10 cellular contexts compared by ENCODE assay signal in genomic region chr2:47488870-47489584, GRCh38.
DNase-seq lines count a peak whose midpoint lies in the region; ATAC-seq, FAIRE-seq and TF ChIP-seq lines count a peak whose summit lies in the region.
"Had no signal": no experiment of that assay in that cellular context is flagged by ENCODE, and none has a peak within 500 bp of the region (broad histone marks: within the 10 kb centered on the region; RNA-seq: fewer than 3 reads in every experiment).

No MANE protein-coding gene starts in this region.

- ATAC-seq in CD8-positive, alpha-beta T cell = no peak
- ATAC-seq in stimulated activated effector memory CD8-positive, alpha-beta T cell treated with anti-CD3 and anti-CD28 coated beads, Interleukin-12 subunit alpha, Interleukin-12 subunit beta, amount 100 ng/mL, for 72 hours = no peak

- no peak overlapping the region for H3K27ac ChIP-seq in CD8-positive, alpha-beta T cell (ENCODE audit: low read depth, low read length)
- H3K27ac ChIP-seq in esophagus squamous epithelium = no peak overlapping the region

- no peaks in the 10 kb centered on the region for H3K36me3 ChIP-seq in CD8-positive, alpha-beta T cell (ENCODE audit: insufficient read depth, low read length)
- peaks cover 0 to 8% (median 0%) of the 10 kb centered on the region in 3 donors for H3K36me3 ChIP-seq in esophagus squamous epithelium

- POLR2A ChIA-PET in CD8-positive, alpha-beta T cell (lab: Charles Lee) = no interaction called here

- H3K27ac Mint-ChIP-seq in CD8-positive, alpha-beta T cell = peak overlapping the region; percentile 2
- no peak overlapping the region for H3K27ac Mint-ChIP-seq in activated CD4-positive, alpha-beta T cell treated with anti-CD3 and anti-CD28 coated beads, Interleukin-2, amount 10 ng/mL, durations not matched to agents 24 days and 14 days
- no peak overlapping the region for H3K27ac Mint-ChIP-seq in stimulated activated effector memory CD8-positive, alpha-beta T cell treated with anti-CD3 and anti-CD28 coated beads, Interleukin-12 subunit alpha, Interleukin-12 subunit beta, amount 100 ng/mL, for 72 hours

- H3K9me3 Mint-ChIP-seq in CD8-positive, alpha-beta T cell = peaks cover 2% of the 10 kb centered on the region
- peaks cover 4% of the 10 kb centered on the region for H3K9me3 Mint-ChIP-seq in activated CD4-positive, alpha-beta T cell treated with anti-CD3 and anti-CD28 coated beads, Interleukin-2, amount 10 ng/mL, durations not matched to agents 24 days and 14 days
- no peaks in the 10 kb centered on the region for H3K9me3 Mint-ChIP-seq in stimulated activated effector memory CD8-positive, alpha-beta T cell treated with anti-CD3 and anti-CD28 coated beads, Interleukin-12 subunit alpha, Interleukin-12 subunit beta, amount 100 ng/mL, for 72 hours

- 40 to 44% methylated on average over 9 of the region's 9 CpGs for WGBS in esophagus squamous epithelium, 2 donors

- no peak for TF ChIP-seq CTCF in CD8-positive, alpha-beta T cell (IDR thresholded peaks at IDR 0.05)
- no peak for TF ChIP-seq CTCF in astrocyte of the cerebellum (IDR thresholded peaks at IDR 0.05; ENCODE audit: low read depth, low read length, missing control alignments)
- TF ChIP-seq CTCF in esophagus squamous epithelium (IDR thresholded peaks at IDR 0.05) = no peak

- no peaks in the 10 kb centered on the region for H3K27me3 Mint-ChIP-seq in CD8-positive, alpha-beta T cell (ENCODE audit: low read depth)
- H3K27me3 Mint-ChIP-seq in activated CD4-positive, alpha-beta T cell treated with anti-CD3 and anti-CD28 coated beads, Interleukin-2, amount 10 ng/mL, durations not matched to agents 24 days and 14 days = no peaks in the 10 kb centered on the region

- no peaks in the 10 kb centered on the region for H3K27me3 ChIP-seq in CD8-positive, alpha-beta T cell (ENCODE audit: insufficient read depth, low read length)
- H3K27me3 ChIP-seq in esophagus squamous epithelium = no peaks in the 10 kb centered on the region

- H3K4me1 Mint-ChIP-seq in CD8-positive, alpha-beta T cell (ENCODE audit: low read depth) = peaks cover 16% of the 10 kb centered on the region
- peaks cover 15% of the 10 kb centered on the region for H3K4me1 Mint-ChIP-seq in activated CD4-positive, alpha-beta T cell treated with anti-CD3 and anti-CD28 coated beads, Interleukin-2, amount 10 ng/mL, durations not matched to agents 24 days and 14 days
- peaks cover 11% of the 10 kb centered on the region for H3K4me1 Mint-ChIP-seq in stimulated activated effector memory CD8-positive, alpha-beta T cell treated with anti-CD3 and anti-CD28 coated beads, Interleukin-12 subunit alpha, Interleukin-12 subunit beta, amount 100 ng/mL, for 72 hours

- H3K4me3 Mint-ChIP-seq in CD8-positive, alpha-beta T cell = no peak overlapping the region
- no peak overlapping the region for H3K4me3 Mint-ChIP-seq in activated CD4-positive, alpha-beta T cell treated with anti-CD3 and anti-CD28 coated beads, Interleukin-2, amount 10 ng/mL, durations not matched to agents 24 days and 14 days
- H3K4me3 Mint-ChIP-seq in stimulated activated effector memory CD8-positive, alpha-beta T cell treated with anti-CD3 and anti-CD28 coated beads, Interleukin-12 subunit alpha, Interleukin-12 subunit beta, amount 100 ng/mL, for 72 hours = no peak overlapping the region

- H3K4me1 ChIP-seq in CD8-positive, alpha-beta T cell (ENCODE audit: insufficient read depth, low read length) = no peaks in the 10 kb centered on the region
- peaks cover 0 to 33% (median 7%) of the 10 kb centered on the region in 3 donors for H3K4me1 ChIP-seq in esophagus squamous epithelium

- intact Hi-C loops in CD8-positive, alpha-beta T cell (cut with DNase I, micrococcal nuclease) = no loop called here
- intact Hi-C loops in esophagus squamous epithelium (cut with DNase I) = no loop called here
- intact Hi-C loops in activated CD4-positive, alpha-beta T cell treated with anti-CD3 and anti-CD28 coated beads, Interleukin-2, amount 10 ng/mL, durations not matched to agents 24 days and 14 days (cut with micrococcal nuclease) = no loop called here

- H3K9me3 ChIP-seq in CD8-positive, alpha-beta T cell (ENCODE audit: low read length) = no peaks in the 10 kb centered on the region
- H3K9me3 ChIP-seq in esophagus squamous epithelium = no peaks in the 10 kb centered on the region

- H3K4me3 ChIP-seq in CD8-positive, alpha-beta T cell (ENCODE audit: low read depth, low read length) = no peak overlapping the region
- H3K4me3 ChIP-seq in astrocyte of the cerebellum (ENCODE audit: low read depth, low read length) (no peak overlapping the region), esophagus squamous epithelium (no peak overlapping the region)

- in situ Hi-C loops in astrocyte of the cerebellum (cut with HindIII; ENCODE audit: low sequenced_read_pairs) = no loop called here

- CTCF ChIA-PET in CD8-positive, alpha-beta T cell (lab: Charles Lee) = interaction anchor here (1.3 kb wide), 1 partner anchor 13 kb away, joined by 4 read pairs; no protein-coding TSS in a partner anchor

- H3K36me3 Mint-ChIP-seq in CD8-positive, alpha-beta T cell = peaks cover 12% of the 10 kb centered on the region
- H3K36me3 Mint-ChIP-seq in activated CD4-positive, alpha-beta T cell treated with anti-CD3 and anti-CD28 coated beads, Interleukin-2, amount 10 ng/mL, durations not matched to agents 24 days and 14 days (ENCODE audit: low read depth) = peaks cover 19% of the 10 kb centered on the region
- peaks cover 10% of the 10 kb centered on the region for H3K36me3 Mint-ChIP-seq in stimulated activated effector memory CD8-positive, alpha-beta T cell treated with anti-CD3 and anti-CD28 coated beads, Interleukin-12 subunit alpha, Interleukin-12 subunit beta, amount 100 ng/mL, for 72 hours

- TF ChIP-seq POLR2A in esophagus squamous epithelium (IDR thresholded peaks at IDR 0.05) = no peak

- DNase-seq in CD8-positive, alpha-beta T cell = no peak
- DNase-seq in HTR-8/SVneo (ENCODE audit: insufficient read length, low spot score) (peak; percentile 67), astrocyte of the cerebellum (ENCODE audit: low read depth) (peak; percentile 74), kidney tubule cell (ENCODE audit: low spot score) (peak; percentile 80), esophagus squamous epithelium (lab: John Stamatoyannopoulos, UW) (no peak)
- DNase-seq in activated CD4-positive, alpha-beta T cell treated with anti-CD3 and anti-CD28 coated beads, Interleukin-2, amount 10 ng/mL, durations not matched to agents 24 days and 14 days = no peak
- DNase-seq in stimulated activated effector memory CD8-positive, alpha-beta T cell treated with anti-CD3 and anti-CD28 coated beads, Interleukin-12 subunit alpha, Interleukin-12 subunit beta, amount 100 ng/mL, for 72 hours (ENCODE audit: low spot score in 2 of 2) = no peak
- DNase-seq in activated naive CD4-positive, alpha-beta T cell treated with anti-CD3 and anti-CD28 coated beads, Interleukin-2, amount 50 U/mL, for 16 hours = no peak
- DNase-seq: GF-D8, NCI-H2227 treated with DMSO at 0.1 percent for 48 hours had no signal

- FAIRE-seq in HTR-8/SVneo (lab: Jason Lieb, UNC) = peak; percentile 46

Comparison
In these comparisons a context has a peak if more than half of its experiments do, and no peak if none do; other contexts are left out.
1. DNase-seq: peak in HTR-8/SVneo (single experiment), astrocyte of the cerebellum (single experiment) and kidney tubule cell (single experiment); none in CD8-positive, alpha-beta T cell (0 of 7), esophagus squamous epithelium (single experiment), activated CD4-positive, alpha-beta T cell treated with anti-CD3 and anti-CD28 coated beads, Interleukin-2, amount 10 ng/mL, durations not matched to agents 24 days and 14 days (single experiment), stimulated activated effector memory CD8-positive, alpha-beta T cell treated with anti-CD3 and anti-CD28 coated beads, Interleukin-12 subunit alpha, Interleukin-12 subunit beta, amount 100 ng/mL, for 72 hours (0 of 2) and activated naive CD4-positive, alpha-beta T cell treated with anti-CD3 and anti-CD28 coated beads, Interleukin-2, amount 50 U/mL, for 16 hours (single experiment).